Comparison of ENCODE assay signal across 33 cellular contexts in genomic region chr1:82875170-82875569, GRCh38.
"Had no signal": no experiment of that assay in that cellular context is flagged by ENCODE, and none has a peak within 500 bp of the region (broad histone marks: within the 10 kb centered on the region; RNA-seq: fewer than 3 reads in every experiment).

No MANE protein-coding gene starts in this region.

- DNase-seq: Karpas-422, Kasumi-1, MG63, MM.1S, MV-4-11, NCI-H1048, NCI-H1092, NCI-H1092 treated with DMSO at 0.1 percent for 48 hours, NCI-H1105, NCI-H1105 treated with DMSO at 0.1 percent for 48 hours, NCI-H1417, NCI-H1417 treated with DMSO at 0.1 percent for 48 hours, NCI-H1436, NCI-H1436 treated with DMSO at 0.1 percent for 48 hours, NCI-H146, NCI-H1694, NCI-H1694 treated with DMSO at 0.1 percent for 48 hours, NCI-H187, NCI-H187 treated with DMSO at 0.1 percent for 48 hours, NCI-H1930, NCI-H2029, NCI-H2029 treated with DMSO at 0.1 percent for 48 hours, NCI-H2081, NCI-H2081 treated with DMSO at 0.1 percent for 48 hours, NCI-H2107, NCI-H2171, NCI-H2171 treated with DMSO at 0.1 percent for 48 hours, NCI-H2227 treated with DMSO at 0.1 percent for 48 hours, NCI-H226, NCI-H345, NCI-H446, NCI-H446 treated with DMSO at 0.1 percent for 48 hours, NCI-H510A had no signal
